In the genomic region with DNA sequence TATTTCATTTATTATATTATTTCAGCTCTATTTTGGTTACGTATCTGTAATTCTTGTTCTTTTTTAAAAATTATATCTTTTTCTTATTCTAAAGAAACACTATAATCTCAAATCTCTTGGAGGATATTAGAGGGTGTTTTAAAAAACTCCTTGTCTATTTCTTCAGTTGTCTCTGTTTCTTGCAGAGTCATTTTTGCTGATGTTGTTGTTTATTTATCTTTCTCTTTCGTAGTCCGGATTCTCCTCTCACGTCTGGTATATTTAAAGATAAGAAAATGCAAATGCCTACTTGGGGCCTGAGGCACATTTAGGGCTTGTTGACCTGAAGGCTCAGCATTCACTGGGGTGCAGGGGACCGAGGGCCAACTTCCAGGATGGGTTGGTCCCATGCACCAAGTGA, we compare ENCODE assay signal across 27 cellular contexts.
"Had no signal": no experiment of that assay in that cellular context is flagged by ENCODE, and none has a peak within 500 bp of the region (broad histone marks: within the 10 kb centered on the region; RNA-seq: fewer than 3 reads in every experiment).

No MANE protein-coding gene starts in this region.

- ATAC-seq: natural killer cell; psoas muscle; right cardiac atrium; sciatic nerve; stimulated activated effector memory CD8-positive, alpha-beta T cell treated with anti-CD3 and anti-CD28 coated beads, Interleukin-12 subunit alpha, Interleukin-12 subunit beta, amount 100 ng/mL, for 72 hours; stimulated activated naive B cell treated with anti-CD40 and anti-IgM and Interleukin-4, amounts not matched to agents 10 μg/mL and 1 μg/mL and 100 μg/mL, for 72 hours had no signal

- H3K36me3 ChIP-seq: neural progenitor cell, ovary, stomach, thoracic aorta, thyroid gland, tibial nerve, upper lobe of left lung, vagina had no signal

- H3K36me3 Mint-ChIP-seq: natural killer cell; neural progenitor cell; stimulated activated effector memory CD8-positive, alpha-beta T cell treated with anti-CD3 and anti-CD28 coated beads, Interleukin-12 subunit alpha, Interleukin-12 subunit beta, amount 100 ng/mL, for 72 hours had no signal

- H3K4me3 Mint-ChIP-seq: natural killer cell; nephron; neural progenitor cell; stimulated activated effector memory CD8-positive, alpha-beta T cell treated with anti-CD3 and anti-CD28 coated beads, Interleukin-12 subunit alpha, Interleukin-12 subunit beta, amount 100 ng/mL, for 72 hours; stimulated activated naive B cell treated with anti-CD40 and anti-IgM and Interleukin-4, amounts not matched to agents 10 μg/mL and 1 μg/mL and 100 μg/mL, for 72 hours; stimulated activated naive CD8-positive, alpha-beta T cell treated with anti-CD3 and anti-CD28 coated beads, Interleukin-15, Interleukin-2, amounts not matched to agents 100 ng/mL and 50 ng/mL, for 24 hours had no signal

- H3K9ac ChIP-seq: neural progenitor cell, parathyroid adenoma had no signal

- H3K27ac Mint-ChIP-seq: natural killer cell; nephron; neural progenitor cell; progenitor cell of endocrine pancreas; stimulated activated effector memory CD8-positive, alpha-beta T cell treated with anti-CD3 and anti-CD28 coated beads, Interleukin-12 subunit alpha, Interleukin-12 subunit beta, amount 100 ng/mL, for 72 hours; stimulated activated naive B cell treated with anti-CD40 and anti-IgM and Interleukin-4, amounts not matched to agents 10 μg/mL and 1 μg/mL and 100 μg/mL, for 72 hours; stimulated activated naive CD8-positive, alpha-beta T cell treated with anti-CD3 and anti-CD28 coated beads, Interleukin-15, Interleukin-2, amounts not matched to agents 100 ng/mL and 50 ng/mL, for 24 hours had no signal

- H3K27me3 ChIP-seq: neural progenitor cell, ovary, stomach, thyroid gland, tibial nerve, upper lobe of left lung, vagina had no signal

- H3K4me1 Mint-ChIP-seq: natural killer cell; nephron; neural progenitor cell; stimulated activated effector memory CD8-positive, alpha-beta T cell treated with anti-CD3 and anti-CD28 coated beads, Interleukin-12 subunit alpha, Interleukin-12 subunit beta, amount 100 ng/mL, for 72 hours had no signal

- H3K9me3 ChIP-seq: ovary, psoas muscle, stomach, thoracic aorta, thyroid gland, upper lobe of left lung, vagina had no signal

- H2AFZ ChIP-seq: neural progenitor cell, parathyroid adenoma had no signal

- H3K4me2 ChIP-seq: neural progenitor cell had no signal

- H3K27ac ChIP-seq: neural progenitor cell, ovary, parathyroid adenoma, psoas muscle, skin epidermis, stomach, thoracic aorta, thyroid gland, tibial nerve, upper lobe of left lung, vagina had no signal

- DNase-seq: natural killer cell; occipital lobe; ovary; psoas muscle; right cardiac atrium; stimulated activated CD4-positive, alpha-beta T cell treated with anti-CD3 and anti-CD28 coated beads, Interleukin-15, amount 100 ng/mL, for 24 hours; stimulated activated CD4-positive, alpha-beta T cell treated with anti-CD3 and anti-CD28 coated beads, Interleukin-2, amount 100 ng/mL, for 24 hours; stimulated activated CD4-positive, alpha-beta T cell treated with anti-CD3 and anti-CD28 coated beads, Interleukin-2, amount 100 ng/mL, for 48 hours; stimulated activated CD4-positive, alpha-beta T cell treated with anti-CD3 and anti-CD28 coated beads, Interleukin-4, amount 100 ng/mL, for 24 hours; stimulated activated naive B cell treated with anti-CD40 and anti-IgM and Interleukin-4, amounts not matched to agents 10 μg/mL and 1 μg/mL and 100 μg/mL, for 72 hours; stimulated activated naive CD4-positive, alpha-beta T cell treated with Interleukin-2 at 50 U/mL for 16 hours; stomach; thyroid gland; trophoblast cell; upper lobe of left lung had no signal

- H3K27me3 Mint-ChIP-seq: progenitor cell of endocrine pancreas had no signal

- H3K4me3 ChIP-seq: neural progenitor cell, ovary, psoas muscle, skin epidermis, stomach, thoracic aorta, thyroid gland, tibial nerve, upper lobe of left lung, vagina had no signal

- FAIRE-seq: urothelium cell line had no signal

- H3K79me2 ChIP-seq: parathyroid adenoma had no signal

- H3K4me1 ChIP-seq: neural progenitor cell, parathyroid adenoma, psoas muscle, stomach, thyroid gland, tibial nerve, upper lobe of left lung, vagina had no signal
